In the genomic region with DNA sequence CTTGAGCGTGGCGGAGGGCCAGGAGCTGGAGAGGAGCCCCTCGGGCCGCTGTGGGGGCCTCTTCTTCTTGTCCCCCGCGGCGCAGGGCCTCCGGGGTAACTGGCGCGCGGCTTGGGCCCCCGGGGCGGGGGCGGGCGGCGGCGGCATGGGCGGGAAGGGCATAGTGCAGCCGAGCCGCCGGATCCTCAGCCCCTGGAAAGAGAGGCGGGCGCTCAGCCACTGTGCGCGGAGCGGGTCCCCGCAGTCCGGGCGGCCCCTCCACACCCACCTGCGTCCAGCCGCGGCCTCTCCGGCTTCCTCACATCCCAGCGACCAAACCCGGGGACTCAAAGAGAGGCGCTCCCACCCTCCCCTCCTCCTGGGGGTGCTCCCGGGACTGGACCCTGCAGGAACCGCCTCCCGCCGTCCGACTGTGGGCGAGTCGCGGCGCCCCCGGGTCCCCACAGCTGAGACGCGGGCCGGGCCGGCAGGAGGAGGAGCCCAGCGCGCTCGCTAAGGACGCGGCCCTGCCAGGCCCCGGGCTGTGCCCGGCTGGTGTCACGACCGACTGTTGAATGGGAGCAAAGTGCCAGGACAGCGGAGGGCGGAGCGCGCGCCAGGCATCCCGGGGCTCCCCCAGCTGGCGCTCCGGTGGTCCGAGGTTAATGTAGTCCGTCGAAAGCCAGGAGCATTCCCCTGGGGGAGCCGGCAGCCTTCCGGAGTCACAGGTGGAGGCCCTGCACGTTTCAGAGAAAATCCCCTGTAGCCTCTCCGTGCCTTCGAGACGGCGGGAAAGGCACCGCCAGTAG, we compare ENCODE assay signal across 9 cellular contexts. TPM values are rescaled to one million over a fixed set of nuclear protein-coding genes. Genes with fewer than 3 reads are reported as not detected.
DNase-seq lines count a peak whose midpoint lies in the region; TF ChIP-seq lines count a peak whose summit lies in the region.
"Had no signal": no experiment of that assay in that cellular context is flagged by ENCODE, and none has a peak within 500 bp of the region (broad histone marks: within the 10 kb centered on the region; RNA-seq: fewer than 3 reads in every experiment).

A gene with protein sequence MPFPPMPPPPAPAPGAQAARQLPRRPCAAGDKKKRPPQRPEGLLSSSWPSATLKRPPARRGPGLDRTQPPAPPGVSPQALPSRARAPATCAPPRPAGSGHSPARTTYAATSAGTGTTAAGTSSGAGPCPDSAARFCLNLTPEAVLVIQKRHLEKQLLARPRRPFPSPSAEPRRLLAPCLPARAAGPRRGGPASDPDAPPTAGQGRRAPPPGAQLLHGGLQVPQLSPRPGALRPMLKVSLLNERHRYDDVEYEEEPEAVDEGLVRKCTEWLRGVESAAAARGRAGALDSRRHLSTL (minus strand): TSS at position 412 of the 788 bp plus-strand sequence. CDS start 250 bp downstream, at position 162.

- H4K91ac ChIP-seq in H9 (ENCODE audit: insufficient read length, low read depth, low read length), result no peak within 1 kb of the TSS

- H2BK20ac ChIP-seq in H9 (ENCODE audit: low read depth, low read length, poor library complexity, severe bottlenecking), result no peak within 1 kb of the TSS

- no peaks in the 10 kb centered on the region for H3K79me2 ChIP-seq in H9 (ENCODE audit: insufficient read depth, low read length)

- H3K9ac ChIP-seq in H9 (ENCODE audit: extremely low read depth, insufficient read length, low read length) (no peak within 1 kb of the TSS), NT2/D1 (ENCODE audit: insufficient read length, low read depth) (peak within 1 kb of the TSS; percentile 64)

- H3K18ac ChIP-seq in H9 (ENCODE audit: insufficient read length, low read depth, low read length), result no peak within 1 kb of the TSS

- H3K4me2 ChIP-seq in H9 (ENCODE audit: insufficient read depth, insufficient read length, low read length), result peak within 1 kb of the TSS; percentile 75

- H4K20me1 ChIP-seq in H9 (ENCODE audit: control insufficient read depth, insufficient read depth, insufficient read length), result no peaks in the 10 kb centered on the region

- H2AK5ac ChIP-seq in H9 (ENCODE audit: insufficient read length, low read length), result no peak within 1 kb of the TSS

- H3K36me3 Mint-ChIP-seq in H9 (ENCODE audit: insufficient read depth in 1 of 3, low read depth in 3 of 3) (no peaks in the 10 kb centered on the region; a peak in 1 of 7 replicates), endothelial cell (ENCODE audit: low read depth, unreplicated experiment) (no peaks in the 10 kb centered on the region), nephron progenitor cell (ENCODE audit: low read depth) (no peaks in the 10 kb centered on the region)

- H3K79me1 ChIP-seq in H9 (ENCODE audit: insufficient read depth, low read depth, low read length, poor library complexity, severe bottlenecking), result no peaks in the 10 kb centered on the region

- H3K9me3 Mint-ChIP-seq in H9 (peaks cover 0 to 3% of the 10 kb centered on the region in 2 experiments; a peak in 1 of 5 replicates), endothelial cell (ENCODE audit: unreplicated experiment) (no peaks in the 10 kb centered on the region), nephron progenitor cell (no peaks in the 10 kb centered on the region)

- no peak within 1 kb of the TSS for H3K23ac ChIP-seq in H9 (ENCODE audit: insufficient read length, low read depth, low read length)

- H2BK12ac ChIP-seq in H9 (ENCODE audit: insufficient read length, low read depth, low read length), result no peak within 1 kb of the TSS

- peaks cover 29% of the 10 kb centered on the region; the same call in 1 of the 2 replicates for H3K27me3 ChIP-seq in H9 (ENCODE audit: insufficient read depth, low read length)
- peaks cover 51% of the 10 kb centered on the region for H3K27me3 ChIP-seq in NT2/D1 (ENCODE audit: insufficient read depth, insufficient read length)

- DNase-seq in NCI-H2227 (lab: John Stamatoyannopoulos, UW; ENCODE audit: unreplicated experiment) (peak; percentile 33), NCI-H2227 treated with DMSO at 0.1 percent for 48 hours (lab: John Stamatoyannopoulos, UW) (no peak), H9 (peak; percentile 51), NT2/D1 (ENCODE audit: low read depth, low spot score) (no peak), endothelial cell (ENCODE audit: low spot score) (peak; percentile 48), nephron progenitor cell (peak; percentile 56), GOT3 (lab: John Stamatoyannopoulos, UW) (no peak), ACHN (no peak)

- no peak within 1 kb of the TSS for H2BK120ac ChIP-seq in H9 (ENCODE audit: low read depth, low read length, poor library complexity, severe bottlenecking)

- no peak within 1 kb of the TSS for H2BK5ac ChIP-seq in H9 (ENCODE audit: insufficient read length, low read length)

- no peak within 1 kb of the TSS for H3T11ph ChIP-seq in H9 (ENCODE audit: low read length)

- H3K27ac Mint-ChIP-seq in H9 (no peak within 1 kb of the TSS), endothelial cell (ENCODE audit: unreplicated experiment) (no peak within 1 kb of the TSS), nephron progenitor cell (no peak within 1 kb of the TSS)

- H3K14ac ChIP-seq in H9 (ENCODE audit: insufficient read depth, low read length), result peak within 1 kb of the TSS; percentile 88; the same call in 1 of the 2 replicates

- H3K4me3 Mint-ChIP-seq in H9 (peak within 1 kb of the TSS; percentile 50 to 73), endothelial cell (ENCODE audit: unreplicated experiment) (no peak within 1 kb of the TSS), nephron progenitor cell (peak within 1 kb of the TSS; percentile 61)

- in situ Hi-C loops in ACHN (cut with HindIII; ENCODE audit: low pct_ligation_motif_present, low pct_unique_long_range_greater_than_20kb, low sequenced_read_pairs), result no loop called here

- no peak within 1 kb of the TSS for H4K8ac ChIP-seq in H9 (replicated peaks; ENCODE audit: insufficient read length, low read depth, low read length)

- no peaks in the 10 kb centered on the region for H3K9me3 ChIP-seq in H9 (ENCODE audit: control insufficient read depth, low read depth, low read length)
- H3K9me3 ChIP-seq in NT2/D1 (ENCODE audit: insufficient read depth, low read length), result no peaks in the 10 kb centered on the region

- H3K4me1 ChIP-seq in H9 (ENCODE audit: insufficient read depth, low read length) (no peaks in the 10 kb centered on the region; the same call in 1 of the 2 replicates), NT2/D1 (ENCODE audit: insufficient read depth, insufficient read length) (peaks cover 6% of the 10 kb centered on the region)

- no peak within 1 kb of the TSS for H2BK15ac ChIP-seq in H9 (ENCODE audit: low read depth, low read length)

- H3K23me2 ChIP-seq in H9 (ENCODE audit: insufficient read length, low read depth, low read length, poor library complexity, severe bottlenecking), result peaks cover 17% of the 10 kb centered on the region

- H3K4ac ChIP-seq in H9 (ENCODE audit: low read depth, low read length), result no peak within 1 kb of the TSS

- H3K4me1 Mint-ChIP-seq in H9 (peaks cover 4 to 7% of the 10 kb centered on the region in 2 experiments), endothelial cell (ENCODE audit: unreplicated experiment) (no peaks in the 10 kb centered on the region), nephron progenitor cell (no peaks in the 10 kb centered on the region)

- H2AFZ ChIP-seq in H9 (ENCODE audit: low read length), result no peak within 1 kb of the TSS

- no peak within 1 kb of the TSS for H3K27ac ChIP-seq in H9 (ENCODE audit: insufficient read length, low read depth, low read length)
- H3K27ac ChIP-seq: C4-2B had no signal

- H4K5ac ChIP-seq in H9 (ENCODE audit: insufficient read length, low read depth, low read length), result no peak within 1 kb of the TSS

- no CpG with 5 or more reads among the region's 78 CpGs for WGBS in H9 (ENCODE audit: extremely low coverage, insufficient read length, low lambda C conversion rate)

- H3K36me3 ChIP-seq in NT2/D1 (ENCODE audit: insufficient read depth, insufficient read length, low read length), result no peaks in the 10 kb centered on the region

- TF ChIP-seq CTCF in H9 (conservative IDR thresholded peaks at IDR 0.05) (no peak), endothelial cell (IDR thresholded peaks at IDR 0.05; ENCODE audit: unreplicated experiment) (no peak), nephron progenitor cell (IDR thresholded peaks at IDR 0.05) (no peak)

- H3K27me3 Mint-ChIP-seq in H9 (ENCODE audit: low read depth) (peaks cover 73% of the 10 kb centered on the region), endothelial cell (ENCODE audit: unreplicated experiment) (peaks cover 16% of the 10 kb centered on the region), nephron progenitor cell (ENCODE audit: low read depth, poor library complexity) (peaks cover 87% of the 10 kb centered on the region)

- H3K4me3 ChIP-seq in NT2/D1 (ENCODE audit: insufficient read length, low read depth), result peak within 1 kb of the TSS; percentile 49

- no peak within 1 kb of the TSS for H3K56ac ChIP-seq in H9 (ENCODE audit: insufficient read length, low read depth, low read length)

RNA-seq across cellular contexts. Expression of the gene that starts here (rescaled TPM):
- total RNA-seq in H9 (2021) (0.11 TPM in 1 of 2 replicates, not detected in the other), endothelial cell (ENCODE audit: unreplicated experiment) (1.1 TPM)

Comparison
In these comparisons a context has a peak if more than half of its experiments do, and no peak if none do; other contexts are left out.
1. DNase-seq: peak in NCI-H2227 (single experiment), endothelial cell (single experiment) and nephron progenitor cell (single experiment); none in NCI-H2227 treated with DMSO at 0.1 percent for 48 hours (single experiment), NT2/D1 (single experiment), GOT3 (single experiment) and ACHN (single experiment).
2. Peak in DNase-seq and H3K4me2 ChIP-seq in H9; RNA of the gene not detected or under 1 TPM.